Comparison of ENCODE assay signal across 16 cellular contexts in the genomic region with DNA sequence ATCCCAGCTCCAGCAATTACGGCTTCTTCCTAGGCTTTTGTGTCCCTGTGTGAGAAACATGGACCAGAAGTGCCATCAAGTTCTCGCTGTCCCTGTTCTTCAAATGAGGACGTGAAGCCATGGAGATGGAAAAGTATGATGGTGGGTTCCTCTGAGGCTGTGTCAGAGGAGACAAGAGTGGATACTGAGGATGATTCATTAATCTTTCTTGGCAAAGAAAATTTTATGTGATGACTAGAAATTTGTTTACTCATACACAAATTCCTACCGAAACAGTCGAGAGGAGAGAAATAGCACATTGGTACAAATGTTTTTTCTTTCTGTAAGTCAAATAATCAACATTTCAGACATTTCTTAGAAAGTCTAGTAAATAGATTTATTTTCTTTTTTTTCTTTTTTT. TPM values are rescaled to one million over a fixed set of nuclear protein-coding genes. Genes with fewer than 3 reads are reported as not detected.
A peak's percentile ranks its signal among the peaks of the same experiment; 100 is the strongest.
DNase-seq lines count a peak whose midpoint lies in the region; ATAC-seq and TF ChIP-seq lines count a peak whose summit lies in the region.
"Had no signal": no experiment of that assay in that cellular context is flagged by ENCODE, and none has a peak within 500 bp of the region (broad histone marks: within the 10 kb centered on the region; RNA-seq: fewer than 3 reads in every experiment).

No MANE protein-coding gene starts in this region.

- TF ChIP-seq CTCF in RWPE1 (conservative IDR thresholded peaks at IDR 0.05; ENCODE audit: low read depth): no peak
- no peak for TF ChIP-seq CTCF in fibroblast of villous mesenchyme (IDR thresholded peaks at IDR 0.05; ENCODE audit: insufficient read depth, low read depth, low read length)

- POLR2A ChIA-PET in RWPE1 (lab: Yijun Ruan, JAX; ENCODE audit: low non-redundant PET): no interaction called here

- H3K27ac ChIP-seq in RWPE1: no peak overlapping the region
- H3K27ac ChIP-seq: BLaER1 had no signal

- ATAC-seq in HG02642 (IDR thresholded peaks at IDR 0.05; ENCODE audit: poor library complexity, unreplicated experiment) (no peak), HG03457 (IDR thresholded peaks at IDR 0.05; ENCODE audit: unreplicated experiment) (no peak)

- no peak overlapping the region for H3K4me3 ChIP-seq in fibroblast of villous mesenchyme (ENCODE audit: low read depth, low read length)
- H3K4me3 ChIP-seq: BLaER1, MG63 had no signal

- DNase-seq in AG08395 (ENCODE audit: low spot score): peak; percentile 37
- DNase-seq in ELR (ENCODE audit: low read depth): peak; percentile 76
- DNase-seq in RWPE1 (ENCODE audit: low spot score): peak; percentile 22
- peak; percentile 42 for DNase-seq in fibroblast of villous mesenchyme (ENCODE audit: low read depth)
- DNase-seq in activated CD4-positive, alpha-beta T cell treated with anti-CD3 and anti-CD28 coated beads, Interleukin-2, amount 50 U/mL, for 1 hour: no peak
- DNase-seq in SKM-1 (lab: John Stamatoyannopoulos, UW; ENCODE audit: unreplicated experiment): no peak
- DNase-seq: H7, MG63, NCI-H1105 treated with DMSO at 0.1 percent for 48 hours, NCI-H187 treated with DMSO at 0.1 percent for 48 hours, NCI-H446 treated with DMSO at 0.1 percent for 48 hours, NCI-H748 treated with DMSO at 0.1 percent for 48 hours, SHP77 treated with DMSO at 0.1 percent for 48 hours had no signal

- CTCF ChIA-PET in RWPE1 (lab: Yijun Ruan, JAX): no interaction called here

RNA-seq across cellular contexts. Expression of gene PNRC1, which starts 35.0 kb away (rescaled TPM):
- total RNA-seq in fibroblast of villous mesenchyme: 38.7 and 46.2 TPM in 2 replicates

Comparison
In these comparisons a context has a peak if more than half of its experiments do, and no peak if none do; other contexts are left out.
1. DNase-seq: peak in AG08395 (single experiment), ELR (single experiment), RWPE1 (single experiment) and fibroblast of villous mesenchyme (single experiment); none in activated CD4-positive, alpha-beta T cell treated with anti-CD3 and anti-CD28 coated beads, Interleukin-2, amount 50 U/mL, for 1 hour (single experiment) and SKM-1 (single experiment).